Comparison of ENCODE assay signal across 24 cellular contexts in the genomic region with DNA sequence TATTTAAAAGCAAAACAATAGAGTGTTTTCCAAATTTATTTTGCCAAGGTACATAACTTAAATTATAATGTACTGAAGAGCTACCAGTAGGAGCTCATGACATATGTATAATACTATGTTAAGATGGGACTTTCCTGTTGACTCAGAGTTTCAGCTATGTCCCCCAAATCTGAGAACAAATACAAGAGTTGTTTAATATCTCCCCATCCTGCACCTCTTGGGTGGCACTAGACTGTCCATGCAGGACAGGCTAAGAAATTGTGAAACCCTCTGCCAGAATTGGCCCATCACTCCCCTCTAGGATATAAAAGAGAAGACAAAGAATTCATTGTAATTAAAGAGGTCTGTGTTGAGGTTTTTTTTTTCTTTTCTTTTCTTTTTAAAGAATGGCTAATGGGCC. TPM values are rescaled to one million over a fixed set of nuclear protein-coding genes. Genes with fewer than 3 reads are reported as not detected.
DNase-seq lines count a peak whose midpoint lies in the region; ATAC-seq, FAIRE-seq and TF ChIP-seq lines count a peak whose summit lies in the region.
"Had no signal": no experiment of that assay in that cellular context is flagged by ENCODE, and none has a peak within 500 bp of the region (broad histone marks: within the 10 kb centered on the region; RNA-seq: fewer than 3 reads in every experiment).

No MANE protein-coding gene starts in this region.

- H3K36me3 ChIP-seq in osteoblast (ENCODE audit: insufficient read depth, low read length), result no peaks in the 10 kb centered on the region
- H3K36me3 ChIP-seq: colonic mucosa, ovary, right atrium auricular region, thoracic aorta had no signal

- peaks cover 23% of the 10 kb centered on the region for H3K4me1 ChIP-seq in osteoblast (ENCODE audit: insufficient read depth, low read length)
- H3K4me1 ChIP-seq: colonic mucosa, right atrium auricular region had no signal

- DNase-seq in GM03348 (ENCODE audit: low spot score) (peak; percentile 47), RCC 7860 (ENCODE audit: low spot score) (peak; percentile 9), epithelial cell of prostate (ENCODE audit: low read depth, low spot score) (peak; percentile 41), osteoblast (ENCODE audit: insufficient read length, low spot score, missing footprints) (peak; percentile 53), HT-29 (ENCODE audit: low spot score) (no peak), CD1c-positive myeloid dendritic cell (ENCODE audit: extremely low spot score) (no peak)
- DNase-seq: activated CD4-positive, alpha-beta T cell treated with anti-CD3 and anti-CD28 coated beads for 48 hours; colonic mucosa; DMS79; left colon; naive thymus-derived CD8-positive, alpha-beta T cell; NCI-H1694; NCI-H2227 treated with DMSO at 0.1 percent for 48 hours; NCI-H82; ovary; SHP77 treated with DMSO at 0.1 percent for 48 hours; T-helper 1 cell had no signal

- no peaks in the 10 kb centered on the region for H3K79me2 ChIP-seq in osteoblast (ENCODE audit: insufficient read depth, low read length)

- H3K9me3 ChIP-seq in osteoblast (ENCODE audit: low read depth, low read length), result no peaks in the 10 kb centered on the region
- H3K9me3 ChIP-seq: colonic mucosa, ovary, right atrium auricular region, thoracic aorta had no signal

- H3K27me3 ChIP-seq in osteoblast (ENCODE audit: insufficient read depth, low read length), result no peaks in the 10 kb centered on the region
- H3K27me3 ChIP-seq: colonic mucosa, ovary, right atrium auricular region had no signal

- no peak for TF ChIP-seq CTCF in osteoblast (IDR thresholded peaks at IDR 0.05; ENCODE audit: extremely low read depth, low read depth, low read length)

- no peak overlapping the region for H2AFZ ChIP-seq in osteoblast (ENCODE audit: low read length)

- FAIRE-seq in RCC 7860 (lab: Jason Lieb, UNC), result no peak
- FAIRE-seq: endometrium, frontal cortex had no signal

- H4K20me1 ChIP-seq in osteoblast (ENCODE audit: insufficient read depth, low read length), result no peaks in the 10 kb centered on the region

- ATAC-seq in HG03175 (IDR thresholded peaks at IDR 0.05; ENCODE audit: unreplicated experiment), result no peak
- ATAC-seq: left colon; naive thymus-derived CD8-positive, alpha-beta T cell had no signal

- H3K4me3 ChIP-seq in osteoblast (ENCODE audit: insufficient read depth, low read length), result no peak overlapping the region
- H3K4me3 ChIP-seq: colonic mucosa, ovary, right atrium auricular region, thoracic aorta had no signal

- no peak overlapping the region for H3K4me2 ChIP-seq in osteoblast (ENCODE audit: insufficient read depth, low read length)

- H3K27ac ChIP-seq in epithelial cell of prostate (peak overlapping the region; percentile 10), osteoblast (ENCODE audit: low read depth, low read length) (peak overlapping the region; percentile 21)
- H3K27ac ChIP-seq: colonic mucosa, HL-60, ovary, right atrium auricular region, thoracic aorta had no signal

RNA-seq across cellular contexts. Expression of a gene that starts 21.7 kb away (rescaled TPM):
- under 0.01 TPM in 1 of 2 replicates, not detected in the other for total RNA-seq in osteoblast
- total RNA-seq in HT-29 (2014; rRNA removed; shearing (Covaris generic)), result not detected in 2 replicates
- total RNA-seq: colonic mucosa; frontal cortex; left colon; naive thymus-derived CD8-positive, alpha-beta T cell; OCI-LY7; ovary; thoracic aorta had no signal

Comparison
In these comparisons a context has a peak if more than half of its experiments do, and no peak if none do; other contexts are left out.
1. DNase-seq: peak in GM03348 (single experiment), RCC 7860 (single experiment), epithelial cell of prostate (single experiment) and osteoblast (single experiment); none in HT-29 (single experiment) and CD1c-positive myeloid dendritic cell (single experiment).